In genomic region chr19:16447015-16447384, GRCh38 we compare ENCODE assay signal across 8 cellular contexts.
A peak's percentile ranks its signal among the peaks of the same experiment; 100 is the strongest.
DNase-seq lines count a peak whose midpoint lies in the region; ATAC-seq lines count a peak whose summit lies in the region.

No MANE protein-coding gene starts in this region.

- H3K9me3 Mint-ChIP-seq in activated naive CD8-positive, alpha-beta T cell treated with anti-CD3 and anti-CD28 coated beads, Interleukin-2, amount 50 U/mL, for 24 hours, result peaks cover 11% of the 10 kb centered on the region

- no peaks in the 10 kb centered on the region for H3K27me3 Mint-ChIP-seq in activated naive CD8-positive, alpha-beta T cell treated with anti-CD3 and anti-CD28 coated beads, Interleukin-2, amount 50 U/mL, for 24 hours

- ATAC-seq in activated naive CD8-positive, alpha-beta T cell treated with anti-CD3 and anti-CD28 coated beads, Interleukin-2, amount 50 U/mL, for 24 hours, result peak; percentile 65
- ATAC-seq in HG03571 (IDR thresholded peaks at IDR 0.05; ENCODE audit: unreplicated experiment), result no peak
- no peak for ATAC-seq in HG03039 (IDR thresholded peaks at IDR 0.05; ENCODE audit: unreplicated experiment)

- peaks cover 9% of the 10 kb centered on the region for H3K36me3 Mint-ChIP-seq in activated naive CD8-positive, alpha-beta T cell treated with anti-CD3 and anti-CD28 coated beads, Interleukin-2, amount 50 U/mL, for 24 hours (ENCODE audit: low read depth)

- no peak overlapping the region for H3K4me3 Mint-ChIP-seq in activated naive CD8-positive, alpha-beta T cell treated with anti-CD3 and anti-CD28 coated beads, Interleukin-2, amount 50 U/mL, for 24 hours

- H3K4me1 Mint-ChIP-seq in activated naive CD8-positive, alpha-beta T cell treated with anti-CD3 and anti-CD28 coated beads, Interleukin-2, amount 50 U/mL, for 24 hours, result peaks cover 79% of the 10 kb centered on the region

- peak overlapping the region; percentile 71 for H3K27ac Mint-ChIP-seq in activated naive CD8-positive, alpha-beta T cell treated with anti-CD3 and anti-CD28 coated beads, Interleukin-2, amount 50 U/mL, for 24 hours

- peak; percentile 26 to 56 for DNase-seq in NCI-H526 (lab: John Stamatoyannopoulos, UW)
- DNase-seq in NCI-H526 treated with DMSO at 0.1 percent for 48 hours (lab: John Stamatoyannopoulos, UW), result no peak
- DNase-seq in NCI-H226, result peak; percentile 95
- DNase-seq in activated naive CD8-positive, alpha-beta T cell treated with anti-CD3 and anti-CD28 coated beads, Interleukin-2, amount 50 U/mL, for 24 hours, result peak; percentile 64
- peak; percentile 92 for DNase-seq in hepatic stellate cell (ENCODE audit: low spot score)
- peak; percentile 30 to 36 for DNase-seq in stimulated activated CD8-positive, alpha-beta memory T cell treated with anti-CD3 and anti-CD28 coated beads, Interleukin-2, amount 100 ng/mL, for 48 hours (ENCODE audit: low read depth in 2 of 2)
